ENCODE assay signal across 16 cellular contexts in the genomic region with DNA sequence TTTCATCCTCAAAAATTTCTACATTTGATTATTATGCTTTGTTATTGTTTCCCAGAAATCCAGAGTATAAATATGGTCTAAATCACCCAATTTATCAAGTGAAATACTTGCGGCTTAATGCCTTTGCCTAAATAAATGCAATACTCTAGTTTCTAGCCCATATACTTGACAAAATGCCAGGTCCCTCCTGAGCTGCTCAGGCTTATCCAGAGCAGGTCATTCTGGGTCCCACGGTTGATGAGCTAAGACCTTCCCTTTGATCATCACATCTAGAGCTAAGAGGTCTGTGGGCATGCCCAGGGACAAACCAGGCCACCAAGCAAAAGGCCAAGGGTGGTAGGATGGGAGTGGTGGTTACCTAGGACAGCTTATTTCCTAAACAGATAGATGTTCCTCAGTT.
DNase-seq lines count a peak whose midpoint lies in the region; ATAC-seq and TF ChIP-seq lines count a peak whose summit lies in the region.
"Had no signal": no experiment of that assay in that cellular context is flagged by ENCODE, and none has a peak within 500 bp of the region (broad histone marks: within the 10 kb centered on the region; RNA-seq: fewer than 3 reads in every experiment).

No MANE protein-coding gene starts in this region.

- H3K27ac Mint-ChIP-seq in activated naive CD4-positive, alpha-beta T cell treated with anti-CD3 and anti-CD28 coated beads, Interleukin-2, amount 50 U/mL, for 72 hours = peak overlapping the region; percentile 34 to 61

- H3K4me2 ChIP-seq in osteoblast (ENCODE audit: insufficient read depth, low read length) = no peak overlapping the region

- peaks cover 32 to 51% of the 10 kb centered on the region in 2 donors for H3K9me3 Mint-ChIP-seq in activated naive CD4-positive, alpha-beta T cell treated with anti-CD3 and anti-CD28 coated beads, Interleukin-2, amount 50 U/mL, for 72 hours

- no peak for DNase-seq in activated naive CD4-positive, alpha-beta T cell treated with anti-CD3 and anti-CD28 coated beads, Interleukin-2, amount 50 U/mL, for 72 hours (ENCODE audit: low spot score in 2 of 2)
- DNase-seq in activated naive CD4-positive, alpha-beta T cell (lab: John Stamatoyannopoulos, UW) = no peak
- DNase-seq in ascending aorta (ENCODE audit: low spot score in 2 of 2) (no peak), osteoblast (ENCODE audit: insufficient read length, low spot score, missing footprints) (peak; percentile 35), thoracic aorta (ENCODE audit: low spot score) (no peak), NCI-H146 (lab: John Stamatoyannopoulos, UW) (no peak)
- DNase-seq: BE2C; CD4-positive, alpha-beta memory T cell; DMS79 treated with DMSO at 0.1 percent for 48 hours; GM23248; NCI-H1048; NCI-H2107; NCI-H345; NCI-H526 treated with DMSO at 0.1 percent for 48 hours had no signal

- H3K27me3 ChIP-seq in ascending aorta = no peaks in the 10 kb centered on the region
- no peaks in the 10 kb centered on the region for H3K27me3 ChIP-seq in osteoblast (ENCODE audit: insufficient read depth, low read length)
- no peaks in the 10 kb centered on the region for H3K27me3 ChIP-seq in thoracic aorta (replicated peaks; ENCODE audit: insufficient read depth)
- H3K27me3 ChIP-seq: BE2C had no signal

- intact Hi-C loops in ascending aorta (cut with DNase I) = loop anchor here (5.0 to 10.0 kb wide), 3 partner anchors 62 to 143 kb away; no protein-coding TSS in a partner anchor

- H3K4me3 ChIP-seq in ascending aorta = no peak overlapping the region
- no peak overlapping the region for H3K4me3 ChIP-seq in osteoblast (ENCODE audit: insufficient read depth, low read length)
- no peak overlapping the region for H3K4me3 ChIP-seq in thoracic aorta
- H3K4me3 ChIP-seq: GM23248, K562 had no signal

- H3K36me3 ChIP-seq in ascending aorta (no peaks in the 10 kb centered on the region), osteoblast (ENCODE audit: insufficient read depth, low read length) (no peaks in the 10 kb centered on the region), thoracic aorta (no peaks in the 10 kb centered on the region)
- H3K36me3 ChIP-seq: BE2C had no signal

- no peaks in the 10 kb centered on the region for H4K20me1 ChIP-seq in osteoblast (ENCODE audit: insufficient read depth, low read length)

- ATAC-seq in activated naive CD4-positive, alpha-beta T cell treated with anti-CD3 and anti-CD28 coated beads, Interleukin-2, amount 50 U/mL, for 72 hours = peak in 1 of 2 donors; percentile 91
- ATAC-seq in thoracic aorta (ENCODE audit: insufficient number of reproducible peaks, low FRiP score, low read depth) = peak; percentile 35
- no peak for ATAC-seq in GM19023 (IDR thresholded peaks at IDR 0.05; ENCODE audit: unreplicated experiment)
- ATAC-seq: K562 had no signal

- H3K9me3 ChIP-seq in ascending aorta = peaks cover 0 to 17% of the 10 kb centered on the region in 2 donors
- no peaks in the 10 kb centered on the region for H3K9me3 ChIP-seq in osteoblast (ENCODE audit: low read depth, low read length)
- peaks cover 8% of the 10 kb centered on the region for H3K9me3 ChIP-seq in thoracic aorta
- H3K9me3 ChIP-seq: BE2C had no signal

- peak overlapping the region; percentile 62 to 66 for H3K27ac ChIP-seq in ascending aorta
- H3K27ac ChIP-seq in osteoblast (ENCODE audit: low read depth, low read length) = no peak overlapping the region
- peak overlapping the region in 1 of 2 donors; percentile 72 for H3K27ac ChIP-seq in thoracic aorta
- H3K27ac ChIP-seq: GM23248 had no signal

- peaks cover 42 to 88% of the 10 kb centered on the region in 2 donors for H3K36me3 Mint-ChIP-seq in activated naive CD4-positive, alpha-beta T cell treated with anti-CD3 and anti-CD28 coated beads, Interleukin-2, amount 50 U/mL, for 72 hours

- H3K79me2 ChIP-seq in osteoblast (ENCODE audit: insufficient read depth, low read length) = no peaks in the 10 kb centered on the region

- H3K4me1 ChIP-seq in ascending aorta = peaks cover 0 to 6% of the 10 kb centered on the region in 2 donors
- H3K4me1 ChIP-seq in osteoblast (ENCODE audit: insufficient read depth, low read length) = peaks cover 1% of the 10 kb centered on the region
- peaks cover 4 to 15% of the 10 kb centered on the region in 2 donors for H3K4me1 ChIP-seq in thoracic aorta (ENCODE audit: control insufficient read depth in 1 of 2, low read depth in 2 of 2)
- H3K4me1 ChIP-seq: BE2C had no signal

- TF ChIP-seq CTCF in ascending aorta (IDR thresholded peaks at IDR 0.05) = no peak
- TF ChIP-seq CTCF in osteoblast (IDR thresholded peaks at IDR 0.05; ENCODE audit: extremely low read depth, low read depth, low read length) = no peak
- TF ChIP-seq CTCF in thoracic aorta (IDR thresholded peaks at IDR 0.05) = no peak

- no peak overlapping the region for H2AFZ ChIP-seq in osteoblast (ENCODE audit: low read length)
- H2AFZ ChIP-seq: GM23248 had no signal
